Comparison of ENCODE assay signal across 8 cellular contexts in the genomic region with DNA sequence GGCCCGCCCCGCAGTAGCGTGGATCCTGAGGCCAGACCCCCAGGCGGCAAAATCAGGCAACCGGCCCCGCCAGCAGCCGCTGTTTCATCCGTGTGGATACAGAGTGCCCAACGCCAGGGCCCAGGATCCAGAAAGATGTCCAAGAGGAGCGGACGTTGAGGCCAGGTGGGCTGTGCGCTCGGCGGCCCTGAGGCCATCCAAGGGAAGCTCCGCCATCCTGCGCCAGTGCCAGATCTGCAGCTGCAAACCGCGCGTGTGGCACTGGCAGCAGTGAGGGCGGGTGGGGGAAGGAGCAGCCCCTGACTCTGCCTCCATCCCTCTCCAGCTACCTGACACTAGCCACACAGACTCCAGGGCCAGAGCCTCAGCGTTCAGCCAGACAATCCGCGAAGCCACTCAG.
DNase-seq lines count a peak whose midpoint lies in the region; ATAC-seq, FAIRE-seq and TF ChIP-seq lines count a peak whose summit lies in the region.
"Not testable (repeated sequence)": the region's sequence is repeated elsewhere in the genome, so short reads cannot be mapped to it uniquely, and the experiment has no call there.

No MANE protein-coding gene starts in this region.

- not testable (repeated sequence) for H3K27ac Mint-ChIP-seq in natural killer cell

- H3K36me3 Mint-ChIP-seq in natural killer cell, result not testable (repeated sequence)

- not testable (repeated sequence) for H3K4me1 ChIP-seq in SK-N-SH (ENCODE audit: control insufficient read depth in 1 of 2, insufficient read depth in 2 of 2, low read depth in 1 of 2, low read length in 1 of 2); breast epithelium; HepG2 (ENCODE audit: insufficient read depth, low read length); smooth muscle cell (ENCODE audit: low read depth)
- peaks cover 0 to 15% (median 0%) of the 10 kb centered on the region in 3 donors for H3K4me1 ChIP-seq in esophagus squamous epithelium

- H3K9ac ChIP-seq in SK-N-SH; HepG2 (ENCODE audit: insufficient read depth, low read depth, low read length); smooth muscle cell (ENCODE audit: low read depth): not testable (repeated sequence)

- H3K9me3 ChIP-seq in SK-N-SH; breast epithelium; esophagus squamous epithelium; HepG2 (ENCODE audit: low read length); smooth muscle cell (replicated peaks; ENCODE audit: low read depth): not testable (repeated sequence)

- H3K4me2 ChIP-seq in SK-N-SH, result peak overlapping the region; percentile 81
- H3K4me2 ChIP-seq in HepG2 (ENCODE audit: low read depth, low read length), result not testable (repeated sequence)
- H3K4me2 ChIP-seq in smooth muscle cell, result peak overlapping the region; percentile 82

- CTCF ChIA-PET in SK-N-SH (lab: Yijun Ruan, JAX); HepG2 (lab: Yijun Ruan, JAX; ENCODE audit: low intra/inter-chr PET ratio, low total read pairs): not testable (repeated sequence)

- FAIRE-seq in HepG2 (lab: Jason Lieb, UNC), result not testable (repeated sequence)

- H3K36me3 ChIP-seq in SK-N-SH (replicated peaks in 1 of 2; ENCODE audit: control insufficient read depth in 1 of 2, insufficient read depth in 2 of 2, low read length in 1 of 2); breast epithelium; esophagus squamous epithelium; HepG2 (replicated peaks in 1 of 2; ENCODE audit: control insufficient read depth in 1 of 2, insufficient read depth in 2 of 2, low read length in 2 of 2); smooth muscle cell (ENCODE audit: low read depth): not testable (repeated sequence)

- not testable (repeated sequence) for H3F3A ChIP-seq in SK-N-SH (replicated peaks; ENCODE audit: insufficient read depth); smooth muscle cell (ENCODE audit: low read depth)

- POLR2A ChIA-PET in SK-N-SH (lab: Yijun Ruan, JAX); HepG2 (lab: Yijun Ruan, JAX): not testable (repeated sequence)

- H3K9me2 ChIP-seq in SK-N-SH, result not testable (repeated sequence)

- not testable (repeated sequence) for TF ChIP-seq POLR2A in breast epithelium (IDR thresholded peaks at IDR 0.05); esophagus squamous epithelium (IDR thresholded peaks at IDR 0.05); HepG2 (IDR thresholded peaks at IDR 0.05; ENCODE audit: insufficient read depth in 1 of 2, low read depth in 2 of 2, low read length in 2 of 2)

- H3K27me3 Mint-ChIP-seq in natural killer cell (ENCODE audit: low read depth in 2 of 2), result not testable (repeated sequence)

- not testable (repeated sequence) for H3K79me2 ChIP-seq in SK-N-SH (ENCODE audit: insufficient read depth); HepG2 (ENCODE audit: insufficient read depth, low read length); smooth muscle cell (ENCODE audit: low read depth)

- not testable (repeated sequence) for H3K4me3 Mint-ChIP-seq in natural killer cell

- WGBS in SK-N-SH (ENCODE audit: low lambda C conversion rate), result 0% methylated on average over 6 of the region's 23 CpGs
- WGBS in esophagus squamous epithelium, 2 donors, result 31% methylated on average over 7 of the region's 23 CpGs; no CpG with 5 or more reads in 1 of the 2 donors
- no CpG with 5 or more reads among the region's 23 CpGs for WGBS in HepG2 (ENCODE audit: low lambda C conversion rate)
- 77% methylated on average over 21 of the region's 23 CpGs for WGBS in smooth muscle cell (ENCODE audit: low lambda C conversion rate)

- H2AFZ ChIP-seq in SK-N-SH (ENCODE audit: low read depth), result peak overlapping the region; percentile 35; the same call in 1 of the 2 replicates
- not testable (repeated sequence) for H2AFZ ChIP-seq in HepG2 (ENCODE audit: low read length); smooth muscle cell (ENCODE audit: low read depth)

- TF ChIP-seq RAD21 in SK-N-SH (IDR thresholded peaks at IDR 0.05; ENCODE audit: low read length); HepG2 (CRISPR knock-in tag; IDR thresholded peaks at IDR 0.05): not testable (repeated sequence)

- H4K20me1 ChIP-seq in SK-N-SH (ENCODE audit: insufficient read depth); HepG2 (ENCODE audit: insufficient read depth, low read length); smooth muscle cell (ENCODE audit: low read depth): not testable (repeated sequence)

- H3K4me3 ChIP-seq in SK-N-SH (ENCODE audit: low read depth in 2 of 2, low read length in 1 of 2), result peak overlapping the region; percentile 50 to 60
- peak overlapping the region; percentile 27 to 46 (median 32) for H3K4me3 ChIP-seq in breast epithelium
- H3K4me3 ChIP-seq in esophagus squamous epithelium, result peak overlapping the region; percentile 22 to 52 (median 34)
- peak overlapping the region in 2 of 3 experiments; percentile 33 to 68; a peak in 1 of 6 replicates for H3K4me3 ChIP-seq in HepG2 (replicated peaks in 1 of 3; ENCODE audit: insufficient read depth in 1 of 3, low read depth in 2 of 3, low read length in 3 of 3)
- H3K4me3 ChIP-seq in smooth muscle cell, result peak overlapping the region; percentile 45

- not testable (repeated sequence) for H3K9me3 Mint-ChIP-seq in natural killer cell

- intact Hi-C loops in breast epithelium (cut with DNase I; ENCODE audit: low total_unique reads); esophagus squamous epithelium (cut with DNase I); HepG2 (cut with micrococcal nuclease; ENCODE audit: unreplicated experiment); natural killer cell (cut with micrococcal nuclease): not testable (repeated sequence)

- in situ Hi-C loops in HepG2 (cut with HindIII; ENCODE audit: extremely low pct_ligation_motif_present, low pct_unique_long_range_greater_than_20kb), result not testable (repeated sequence)

- H3K4me1 Mint-ChIP-seq in natural killer cell, result not testable (repeated sequence)

- DNase-seq in HK-2 (ENCODE audit: unreplicated experiment) (peak; percentile 0), SK-N-SH (peak; percentile 11), natural killer cell (peak; percentile 15)
- not testable (repeated sequence) for DNase-seq in breast epithelium (ENCODE audit: low spot score in 2 of 2); esophagus squamous epithelium (lab: John Stamatoyannopoulos, UW); HepG2 (ENCODE audit: low spot score); smooth muscle cell (lab: John Stamatoyannopoulos, UW; ENCODE audit: unreplicated experiment)

- TF ChIP-seq CTCF in C4-2B (conservative IDR thresholded peaks at IDR 0.05); SK-N-SH (IDR thresholded peaks at IDR 0.05); breast epithelium (IDR thresholded peaks at IDR 0.05); esophagus squamous epithelium (IDR thresholded peaks at IDR 0.05); HepG2 (CRISPR knock-in tag; IDR thresholded peaks at IDR 0.05); natural killer cell (IDR thresholded peaks at IDR 0.05); smooth muscle cell (IDR thresholded peaks at IDR 0.05; ENCODE audit: borderline replicate concordance, insufficient read depth, poor library complexity, severe bottlenecking): not testable (repeated sequence)

- not testable (repeated sequence) for BruUV-seq in HepG2 (replicated peaks; lab: Mats Ljungman, UMichigan)

- not testable (repeated sequence) for TF ChIP-seq EP300 in SK-N-SH (IDR thresholded peaks at IDR 0.05; ENCODE audit: borderline replicate concordance in 1 of 2, low read depth in 1 of 2, low read length in 1 of 2); HepG2 (IDR thresholded peaks at IDR 0.05; ENCODE audit: low read depth in 2 of 2, low read length in 2 of 2); HepG2 (CRISPR knock-in tag; IDR thresholded peaks at IDR 0.05; ENCODE audit: borderline replicate concordance)

- H3K27me3 ChIP-seq in SK-N-SH (ENCODE audit: insufficient read depth); breast epithelium; esophagus squamous epithelium; HepG2 (ENCODE audit: control insufficient read depth in 1 of 2, insufficient read depth in 2 of 2, low read length in 2 of 2); smooth muscle cell (ENCODE audit: low read depth): not testable (repeated sequence)

- H3K27ac ChIP-seq in C4-2B, result peak overlapping the region; percentile 30; the same call in 1 of the 2 replicates
- H3K27ac ChIP-seq in SK-N-SH (ENCODE audit: low read depth in 2 of 2, low read length in 1 of 2); breast epithelium; esophagus squamous epithelium; HepG2 (ENCODE audit: extremely low read length, insufficient read depth, low read length); smooth muscle cell (ENCODE audit: low read depth): not testable (repeated sequence)

- ATAC-seq in HepG2, natural killer cell: not testable (repeated sequence)

TF ChIP-seq in HepG2, 621 proteins besides CTCF, POLR2A, EP300 and RAD21:
- TF ChIP-seq, protein P1, sequence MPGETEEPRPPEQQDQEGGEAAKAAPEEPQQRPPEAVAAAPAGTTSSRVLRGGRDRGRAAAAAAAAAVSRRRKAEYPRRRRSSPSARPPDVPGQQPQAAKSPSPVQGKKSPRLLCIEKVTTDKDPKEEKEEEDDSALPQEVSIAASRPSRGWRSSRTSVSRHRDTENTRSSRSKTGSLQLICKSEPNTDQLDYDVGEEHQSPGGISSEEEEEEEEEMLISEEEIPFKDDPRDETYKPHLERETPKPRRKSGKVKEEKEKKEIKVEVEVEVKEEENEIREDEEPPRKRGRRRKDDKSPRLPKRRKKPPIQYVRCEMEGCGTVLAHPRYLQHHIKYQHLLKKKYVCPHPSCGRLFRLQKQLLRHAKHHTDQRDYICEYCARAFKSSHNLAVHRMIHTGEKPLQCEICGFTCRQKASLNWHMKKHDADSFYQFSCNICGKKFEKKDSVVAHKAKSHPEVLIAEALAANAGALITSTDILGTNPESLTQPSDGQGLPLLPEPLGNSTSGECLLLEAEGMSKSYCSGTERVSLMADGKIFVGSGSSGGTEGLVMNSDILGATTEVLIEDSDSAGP (CRISPR knock-in tag; IDR thresholded peaks at IDR 0.05; ENCODE audit: borderline replicate concordance), result 0 out of 2 replicates have a peak, but pooled peaks have one; percentile 4
